In genomic region chr1:160031368-160032164, GRCh38 we compare ENCODE assay signal across 1 cellular context.
TF ChIP-seq lines count a peak whose summit lies in the region.

PIGM (minus strand) TSS chr1:160031990; CDS start chr1:160031739, 251 bp downstream.

TF ChIP-seq in H1, 55 proteins besides CTCF, POLR2A, EP300 and RAD21:
- TF ChIP-seq EGR1 (IDR thresholded peaks at IDR 0.05; ENCODE audit: borderline replicate concordance, low read depth, low read length), result peak; percentile 93
- TF ChIP-seq TAF1 (IDR thresholded peaks at IDR 0.05; ENCODE audit: low read depth, low read length), result peak; percentile 76; the same call in 1 of the 2 replicates
- TF ChIP-seq POU5F1 (IDR thresholded peaks at IDR 0.05; ENCODE audit: low read depth, low read length), result 0 out of 2 replicates have a peak, but pooled peaks have one; percentile 7
- TF ChIP-seq RNF2 (IDR thresholded peaks at IDR 0.05; ENCODE audit: borderline replicate concordance, low read depth, low read length, missing control alignments, poor library complexity, severe bottlenecking), result no peak
- TF ChIP-seq RFX5 (IDR thresholded peaks at IDR 0.05; ENCODE audit: borderline replicate concordance, low read depth, low read length), result peak; percentile 51; the same call in 1 of the 2 replicates
- peak; percentile 37 for TF ChIP-seq TAF7 (optimal IDR thresholded peaks at IDR 0.05; ENCODE audit: borderline replicate concordance, low read depth, low read length)
- TF ChIP-seq CTBP2 (IDR thresholded peaks at IDR 0.05; ENCODE audit: borderline replicate concordance, insufficient read depth, insufficient read length, low read length), result peak; percentile 61
- TF ChIP-seq KDM4A (IDR thresholded peaks at IDR 0.05; ENCODE audit: low read depth, low read length, severe bottlenecking), result peak; percentile 91
- peak; percentile 73; the same call in 1 of the 2 replicates for TF ChIP-seq PHF8 (conservative IDR thresholded peaks at IDR 0.05; ENCODE audit: low read depth, low read length)
- TF ChIP-seq SP2 (IDR thresholded peaks at IDR 0.05; ENCODE audit: low read length), result peak; percentile 44; the same call in 1 of the 2 replicates
- TF ChIP-seq SRF (IDR thresholded peaks at IDR 0.05; ENCODE audit: low read depth, low read length), result peak; percentile 17; the same call in 1 of the 2 replicates
- TF ChIP-seq GABPA (IDR thresholded peaks at IDR 0.05; ENCODE audit: borderline replicate concordance, insufficient read depth, low read length), result peak; percentile 94
- no peak for TF ChIP-seq GTF2F1 (IDR thresholded peaks at IDR 0.05; ENCODE audit: borderline replicate concordance, low read depth, low read length)
- peak; percentile 41; the same call in 1 of the 2 replicates for TF ChIP-seq BACH1 (IDR thresholded peaks at IDR 0.05; ENCODE audit: low read length)
- TF ChIP-seq SP1 (IDR thresholded peaks at IDR 0.05; ENCODE audit: low read depth, low read length), result peak; percentile 98
- peak; percentile 83 for TF ChIP-seq ASH2L (IDR thresholded peaks at IDR 0.05; ENCODE audit: low read length)
- TF ChIP-seq CHD1 (IDR thresholded peaks at IDR 0.05; ENCODE audit: low read depth, low read length), result no peak
- no peak for TF ChIP-seq KDM5A (IDR thresholded peaks at IDR 0.05; ENCODE audit: low read length)
- TF ChIP-seq JUN (IDR thresholded peaks at IDR 0.05; ENCODE audit: low read depth, low read length), result no peak
- TF ChIP-seq HDAC2 (IDR thresholded peaks at IDR 0.05; ENCODE audit: borderline replicate concordance in 1 of 2, low read depth in 2 of 2, low read length in 2 of 2), result no peak
- no peak for TF ChIP-seq ZNF274 (IDR thresholded peaks at IDR 0.05; ENCODE audit: borderline replicate concordance, extremely low read depth, low read length)
- peak; percentile 81 to 92 for TF ChIP-seq SIN3A (conservative IDR thresholded peaks at IDR 0.05 in 1 of 2, IDR thresholded peaks at IDR 0.05 in 1 of 2; ENCODE audit: low read depth in 1 of 2, low read length in 2 of 2)
- no peak for TF ChIP-seq HDAC6 (IDR thresholded peaks at IDR 0.05; ENCODE audit: low read depth, low read length)
- TF ChIP-seq, protein P1, sequence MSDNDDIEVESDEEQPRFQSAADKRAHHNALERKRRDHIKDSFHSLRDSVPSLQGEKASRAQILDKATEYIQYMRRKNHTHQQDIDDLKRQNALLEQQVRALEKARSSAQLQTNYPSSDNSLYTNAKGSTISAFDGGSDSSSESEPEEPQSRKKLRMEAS (IDR thresholded peaks at IDR 0.05), result peak; percentile 89
- no peak for TF ChIP-seq KDM1A (IDR thresholded peaks at IDR 0.05; ENCODE audit: borderline replicate concordance, low read length)
- TF ChIP-seq JUND (IDR thresholded peaks at IDR 0.05; ENCODE audit: low read length), result no peak
- TF ChIP-seq TEAD4 (IDR thresholded peaks at IDR 0.05; ENCODE audit: low read depth, low read length), result peak; percentile 70
- TF ChIP-seq POLR2AphosphoS5 (IDR thresholded peaks at IDR 0.05; ENCODE audit: low read depth, low read length), result peak; percentile 61
- TF ChIP-seq YY1 (IDR thresholded peaks at IDR 0.05; ENCODE audit: low read depth, low read length), result peak; percentile 43; the same call in 1 of the 2 replicates
- no peak for TF ChIP-seq MAFK (IDR thresholded peaks at IDR 0.05; ENCODE audit: low read depth, low read length)
- TF ChIP-seq E2F6 (IDR thresholded peaks at IDR 0.05), result peak; percentile 92
- peak; percentile 63; the same call in 1 of the 2 replicates for TF ChIP-seq RBBP5 (IDR thresholded peaks at IDR 0.05; ENCODE audit: borderline replicate concordance, low read depth, low read length)
- peak; percentile 62 for TF ChIP-seq CREB1 (IDR thresholded peaks at IDR 0.05)
